Comparison of ENCODE assay signal across 16 cellular contexts in the genomic region with DNA sequence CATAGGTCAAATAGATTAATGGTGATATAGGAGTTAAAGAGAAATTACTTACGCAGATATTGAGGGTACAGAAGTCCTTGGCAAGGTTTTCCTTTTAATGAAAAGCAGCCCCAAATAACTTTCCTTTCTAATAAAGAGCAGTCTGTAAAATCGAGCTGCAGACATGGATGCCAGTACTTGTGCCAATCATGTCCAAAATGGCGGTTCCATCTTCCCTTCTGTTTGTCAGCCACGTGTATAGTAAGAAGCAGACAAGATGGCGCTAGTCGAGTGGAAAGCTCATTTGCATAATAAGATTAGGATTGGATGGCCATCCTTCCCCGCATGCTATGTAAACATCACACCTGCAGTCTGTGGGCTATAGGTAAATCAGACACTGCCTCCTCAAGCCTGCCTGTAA.
DNase-seq lines count a peak whose midpoint lies in the region; ATAC-seq and TF ChIP-seq lines count a peak whose summit lies in the region.
"Had no signal": no experiment of that assay in that cellular context is flagged by ENCODE, and none has a peak within 500 bp of the region (broad histone marks: within the 10 kb centered on the region; RNA-seq: fewer than 3 reads in every experiment).

No MANE protein-coding gene starts in this region.

- H2BK5ac ChIP-seq in trophoblast cell (ENCODE audit: low read depth, low read length, poor library complexity), result no peak overlapping the region

- H3K4ac ChIP-seq in trophoblast cell (ENCODE audit: low read depth, low read length), result no peak overlapping the region

- no peak overlapping the region for H2AFZ ChIP-seq in trophoblast cell (ENCODE audit: insufficient read depth, low read length, poor library complexity)

- TF ChIP-seq CTCF in coronary artery (IDR thresholded peaks at IDR 0.05), result no peak

- ATAC-seq in GM21529 (IDR thresholded peaks at IDR 0.05; ENCODE audit: unreplicated experiment), result no peak
- ATAC-seq: A549, SK-N-SH treated with all-trans-retinoic acid at 6 μM for 48 hours had no signal

- no peak overlapping the region for H2BK12ac ChIP-seq in trophoblast cell (ENCODE audit: low read length)

- H3K27ac ChIP-seq in trophoblast cell (ENCODE audit: low read depth, low read length), result no peak overlapping the region
- H3K27ac ChIP-seq in coronary artery, result no peak overlapping the region
- H3K27ac ChIP-seq: A549, Peyer's patch had no signal

- H3K4me3 ChIP-seq in trophoblast cell (ENCODE audit: low read depth, low read length) (no peak overlapping the region), coronary artery (no peak overlapping the region)
- H3K4me3 ChIP-seq: A549, Peyer's patch had no signal

- H3K4me2 ChIP-seq in trophoblast cell (ENCODE audit: low read length), result no peak overlapping the region
- H3K4me2 ChIP-seq: A549 had no signal

- no peaks in the 10 kb centered on the region for H3K27me3 ChIP-seq in trophoblast cell (ENCODE audit: insufficient read depth, low read length)
- H3K27me3 ChIP-seq: Peyer's patch had no signal

- peaks cover 0 to 1% of the 10 kb centered on the region in 2 experiments for H3K4me1 ChIP-seq in trophoblast cell (ENCODE audit: control insufficient read depth in 1 of 2, insufficient read depth in 2 of 2, low read length in 2 of 2)
- H3K4me1 ChIP-seq: A549, Peyer's patch had no signal

- H4K91ac ChIP-seq in trophoblast cell (ENCODE audit: low read depth, low read length), result no peak overlapping the region

- H2AK5ac ChIP-seq in trophoblast cell (ENCODE audit: low read length), result no peak overlapping the region

- no peak overlapping the region for H3K23ac ChIP-seq in trophoblast cell (ENCODE audit: low read length)

- H4K12ac ChIP-seq in trophoblast cell (ENCODE audit: low read depth, low read length), result no peak overlapping the region

- H3K18ac ChIP-seq in trophoblast cell (ENCODE audit: low read length), result no peak overlapping the region

- no peak overlapping the region for H4K8ac ChIP-seq in trophoblast cell (ENCODE audit: low read depth, low read length)

- H3K79me1 ChIP-seq in trophoblast cell (ENCODE audit: low read length), result no peaks in the 10 kb centered on the region

- no peaks in the 10 kb centered on the region for H3K36me3 ChIP-seq in trophoblast cell (ENCODE audit: control insufficient read depth in 1 of 2, insufficient read depth in 2 of 2, low read length in 2 of 2)
- H3K36me3 ChIP-seq: Peyer's patch had no signal

- H2BK120ac ChIP-seq in trophoblast cell (ENCODE audit: insufficient read depth, low read length, poor library complexity), result no peak overlapping the region

- H3K79me2 ChIP-seq in trophoblast cell (ENCODE audit: control insufficient read depth, insufficient read depth, low read length, poor library complexity), result no peaks in the 10 kb centered on the region

- peak; percentile 3 to 30 for DNase-seq in NCI-H524 (lab: John Stamatoyannopoulos, UW)
- no peak for DNase-seq in NCI-H524 treated with DMSO at 0.1 percent for 48 hours (lab: John Stamatoyannopoulos, UW)
- DNase-seq in NCI-H146 (lab: John Stamatoyannopoulos, UW), result peak; percentile 82
- peak; percentile 91 for DNase-seq in NCI-H748 (lab: John Stamatoyannopoulos, UW; ENCODE audit: unreplicated experiment)
- peak; percentile 38 to 48 for DNase-seq in trophoblast cell
- no peak for DNase-seq in KG1 (lab: John Stamatoyannopoulos, UW)
- no peak for DNase-seq in coronary artery (ENCODE audit: low spot score)
- DNase-seq: DMS79 treated with DMSO at 0.1 percent for 48 hours, GOT3, MV-4-11, NCI-H187, NCI-H446 treated with DMSO at 0.1 percent for 48 hours, Peyer's patch had no signal

- H3K9me3 ChIP-seq in trophoblast cell (ENCODE audit: insufficient read depth, low read depth, low read length), result no peaks in the 10 kb centered on the region
- H3K9me3 ChIP-seq: A549, Peyer's patch had no signal

- WGBS in trophoblast cell (ENCODE audit: extremely low coverage, insufficient coverage, insufficient read length), result no CpG with 5 or more reads among the region's 7 CpGs

- H3K14ac ChIP-seq in trophoblast cell (ENCODE audit: low read length), result no peak overlapping the region

- no peak overlapping the region for H3K9ac ChIP-seq in trophoblast cell (ENCODE audit: low read length)

Comparison
In these comparisons a context has a peak if more than half of its experiments do, and no peak if none do; other contexts are left out.
1. DNase-seq: peak in NCI-H524 (2 of 2), NCI-H146 (single experiment), NCI-H748 (single experiment) and trophoblast cell (2 of 2); none in NCI-H524 treated with DMSO at 0.1 percent for 48 hours (single experiment), KG1 (single experiment) and coronary artery (single experiment).